ENCODE assay signal across 10 cellular contexts in the genomic region with DNA sequence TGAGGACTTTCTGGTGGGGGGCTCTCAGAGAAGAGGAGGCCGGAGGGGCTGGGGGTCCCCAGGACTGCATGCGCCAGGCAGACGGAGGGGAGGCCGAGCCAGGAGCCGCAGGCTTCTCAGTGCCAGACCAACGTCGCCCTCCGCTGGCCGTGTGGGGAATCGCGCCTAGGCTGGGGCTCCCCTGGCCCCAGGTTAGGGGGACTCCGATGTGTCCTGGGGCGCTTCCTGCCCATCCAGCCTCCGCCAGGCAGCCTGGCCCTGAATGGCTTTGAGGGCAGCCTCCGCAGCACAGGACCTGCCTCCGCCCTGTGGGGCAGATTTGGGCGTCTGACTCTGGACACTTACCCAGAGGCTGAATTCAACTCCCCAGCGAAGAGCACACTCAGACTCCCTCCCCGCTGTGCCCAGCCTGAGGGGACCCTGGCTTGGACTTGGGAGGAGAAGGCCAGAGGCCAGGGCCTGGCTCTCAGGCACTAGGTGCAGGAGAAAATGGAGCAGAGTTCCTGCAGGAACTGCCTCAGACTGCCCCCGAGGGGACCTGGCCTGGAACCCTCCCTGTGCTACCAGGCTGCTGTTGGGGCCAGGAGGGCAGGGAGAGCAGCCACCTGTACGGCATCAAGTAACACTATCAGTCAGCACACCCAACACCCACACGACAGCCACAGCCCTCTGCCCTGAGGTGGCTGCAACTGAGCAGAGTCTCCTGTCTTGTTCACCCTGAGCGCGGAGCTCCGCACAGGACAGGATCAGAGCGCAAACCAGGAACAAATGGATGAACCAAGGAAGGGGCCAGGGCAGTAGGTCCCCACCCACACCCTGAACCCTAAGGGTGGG. TPM values are rescaled to one million over a fixed set of nuclear protein-coding genes. Genes with fewer than 3 reads are reported as not detected.
DNase-seq lines count a peak whose midpoint lies in the region; ATAC-seq and TF ChIP-seq lines count a peak whose summit lies in the region.
"Had no signal": no experiment of that assay in that cellular context is flagged by ENCODE, and none has a peak within 500 bp of the region (broad histone marks: within the 10 kb centered on the region; RNA-seq: fewer than 3 reads in every experiment).

No MANE protein-coding gene starts in this region.

- no peak overlapping the region for H3K27ac ChIP-seq in H9 (ENCODE audit: insufficient read length, low read depth, low read length)
- no peak overlapping the region for H3K27ac ChIP-seq in naive thymus-derived CD4-positive, alpha-beta T cell (ENCODE audit: low read depth, low read length)
- H3K27ac ChIP-seq: GM23248, SJSA1 had no signal

- no peak overlapping the region for H3K23ac ChIP-seq in H9 (ENCODE audit: insufficient read length, low read depth, low read length)

- no peaks in the 10 kb centered on the region for H3K9me3 ChIP-seq in H9 (ENCODE audit: control insufficient read depth, low read depth, low read length)
- H3K9me3 ChIP-seq in naive thymus-derived CD4-positive, alpha-beta T cell (ENCODE audit: control insufficient read depth in 2 of 3, low read length in 3 of 3): no peaks in the 10 kb centered on the region
- H3K9me3 ChIP-seq: SJSA1 had no signal

- no peak overlapping the region for H3K9ac ChIP-seq in H9 (ENCODE audit: extremely low read depth, insufficient read length, low read length)
- H3K9ac ChIP-seq: GM23248 had no signal

- H3K36me3 ChIP-seq in naive thymus-derived CD4-positive, alpha-beta T cell (ENCODE audit: control insufficient read depth in 2 of 3, insufficient read depth in 3 of 3, low read length in 3 of 3): no peaks in the 10 kb centered on the region
- H3K36me3 ChIP-seq: SJSA1 had no signal

- intact Hi-C loops in naive thymus-derived CD4-positive, alpha-beta T cell (cut with micrococcal nuclease): no loop called here

- peaks cover 78% of the 10 kb centered on the region for H3K27me3 Mint-ChIP-seq in H9 (ENCODE audit: low read depth)
- H3K27me3 Mint-ChIP-seq in activated CD8-positive, alpha-beta T cell treated with anti-CD3 and anti-CD28 coated beads, Interleukin-2, amount 10 ng/mL, durations not matched to agents 7 days and 5 days (ENCODE audit: low read depth): peaks cover 7% of the 10 kb centered on the region
- peaks cover 0 to 32% (median 8%) of the 10 kb centered on the region in 5 donors for H3K27me3 Mint-ChIP-seq in naive thymus-derived CD4-positive, alpha-beta T cell

- H3T11ph ChIP-seq in H9 (ENCODE audit: low read length): no peak overlapping the region

- H3K4me1 Mint-ChIP-seq in H9: peaks cover 0 to 5% of the 10 kb centered on the region in 2 experiments; a peak in 2 of 4 replicates
- no peaks in the 10 kb centered on the region for H3K4me1 Mint-ChIP-seq in activated CD8-positive, alpha-beta T cell treated with anti-CD3 and anti-CD28 coated beads, Interleukin-2, amount 10 ng/mL, durations not matched to agents 7 days and 5 days (ENCODE audit: low read depth)
- no peaks in the 10 kb centered on the region for H3K4me1 Mint-ChIP-seq in naive thymus-derived CD4-positive, alpha-beta T cell

- no CpG with 5 or more reads among the region's 26 CpGs for WGBS in H9 (ENCODE audit: extremely low coverage, insufficient read length, low lambda C conversion rate)

- H4K20me1 ChIP-seq in H9 (ENCODE audit: control insufficient read depth, insufficient read depth, insufficient read length): no peaks in the 10 kb centered on the region

- TF ChIP-seq CTCF in H9 (conservative IDR thresholded peaks at IDR 0.05): peak; percentile 85

- DNase-seq in DMS53 (lab: John Stamatoyannopoulos, UW) (peak; percentile 85), H9 (peak; percentile 24), left lobe of liver (ENCODE audit: low spot score) (peak; percentile 43), LoVo (ENCODE audit: low spot score) (no peak)
- DNase-seq in activated CD8-positive, alpha-beta T cell treated with anti-CD3 and anti-CD28 coated beads, Interleukin-2, amount 10 ng/mL, durations not matched to agents 7 days and 5 days: peak; percentile 46
- no peak for DNase-seq in naive thymus-derived CD4-positive, alpha-beta T cell

- no peak overlapping the region for H2BK5ac ChIP-seq in H9 (ENCODE audit: insufficient read length, low read length)

- H2AK5ac ChIP-seq in H9 (ENCODE audit: insufficient read length, low read length): no peak overlapping the region

- no peaks in the 10 kb centered on the region for H3K79me1 ChIP-seq in H9 (ENCODE audit: insufficient read depth, low read depth, low read length, poor library complexity, severe bottlenecking)

- H3K9me3 Mint-ChIP-seq in H9: no peaks in the 10 kb centered on the region
- H3K9me3 Mint-ChIP-seq in activated CD8-positive, alpha-beta T cell treated with anti-CD3 and anti-CD28 coated beads, Interleukin-2, amount 10 ng/mL, durations not matched to agents 7 days and 5 days (ENCODE audit: insufficient read depth): no peaks in the 10 kb centered on the region
- no peaks in the 10 kb centered on the region for H3K9me3 Mint-ChIP-seq in naive thymus-derived CD4-positive, alpha-beta T cell

- no peak overlapping the region for H2AFZ ChIP-seq in H9 (ENCODE audit: low read length)
- H2AFZ ChIP-seq: GM23248 had no signal

- H3K27ac Mint-ChIP-seq in H9: no peak overlapping the region
- H3K27ac Mint-ChIP-seq in activated CD8-positive, alpha-beta T cell treated with anti-CD3 and anti-CD28 coated beads, Interleukin-2, amount 10 ng/mL, durations not matched to agents 7 days and 5 days: no peak overlapping the region
- H3K27ac Mint-ChIP-seq in naive thymus-derived CD4-positive, alpha-beta T cell: no peak overlapping the region

- H3K4ac ChIP-seq in H9 (ENCODE audit: low read depth, low read length): no peak overlapping the region

- CTCF ChIA-PET in activated CD8-positive, alpha-beta T cell treated with anti-CD3 and anti-CD28 coated beads, Interleukin-2, amount 10 ng/mL, durations not matched to agents 7 days and 5 days (lab: Charles Lee): no interaction called here
- CTCF ChIA-PET in naive thymus-derived CD4-positive, alpha-beta T cell (lab: Charles Lee): no interaction called here

- no peak overlapping the region for H3K56ac ChIP-seq in H9 (ENCODE audit: insufficient read length, low read depth, low read length)

- H3K4me3 Mint-ChIP-seq in H9: peak overlapping the region in 1 of 2 experiments; percentile 78; a peak in 3 of 5 replicates
- no peak overlapping the region for H3K4me3 Mint-ChIP-seq in activated CD8-positive, alpha-beta T cell treated with anti-CD3 and anti-CD28 coated beads, Interleukin-2, amount 10 ng/mL, durations not matched to agents 7 days and 5 days
- H3K4me3 Mint-ChIP-seq in naive thymus-derived CD4-positive, alpha-beta T cell: no peak overlapping the region

- no peak overlapping the region for H2BK15ac ChIP-seq in H9 (ENCODE audit: low read depth, low read length)

- no peak overlapping the region for H4K5ac ChIP-seq in H9 (ENCODE audit: insufficient read length, low read depth, low read length)

- no peaks in the 10 kb centered on the region; the same call in 1 of the 2 replicates for H3K4me1 ChIP-seq in H9 (ENCODE audit: insufficient read depth, low read length)
- no peaks in the 10 kb centered on the region for H3K4me1 ChIP-seq in naive thymus-derived CD4-positive, alpha-beta T cell (ENCODE audit: control insufficient read depth in 2 of 2, insufficient read depth in 2 of 2, low read length in 2 of 2)

- H2BK120ac ChIP-seq in H9 (ENCODE audit: low read depth, low read length, poor library complexity, severe bottlenecking): no peak overlapping the region

- H4K8ac ChIP-seq in H9 (replicated peaks; ENCODE audit: insufficient read length, low read depth, low read length): no peak overlapping the region

- no peak overlapping the region for H3K4me3 ChIP-seq in naive thymus-derived CD4-positive, alpha-beta T cell (ENCODE audit: low read length)
- H3K4me3 ChIP-seq: GM23248 had no signal

- H2BK12ac ChIP-seq in H9 (ENCODE audit: insufficient read length, low read depth, low read length): no peak overlapping the region

- peaks cover 11% of the 10 kb centered on the region; the same call in 1 of the 2 replicates for H3K27me3 ChIP-seq in H9 (ENCODE audit: insufficient read depth, low read length)
- H3K27me3 ChIP-seq in naive thymus-derived CD4-positive, alpha-beta T cell (ENCODE audit: control insufficient read depth in 2 of 2, insufficient read depth in 2 of 2, low read length in 2 of 2): no peaks in the 10 kb centered on the region
- H3K27me3 ChIP-seq: SJSA1 had no signal

- no peak overlapping the region for H4K91ac ChIP-seq in H9 (ENCODE audit: insufficient read length, low read depth, low read length)

- no peaks in the 10 kb centered on the region; a peak in 1 of 7 replicates for H3K36me3 Mint-ChIP-seq in H9 (ENCODE audit: insufficient read depth in 1 of 3, low read depth in 3 of 3)
- no peaks in the 10 kb centered on the region for H3K36me3 Mint-ChIP-seq in activated CD8-positive, alpha-beta T cell treated with anti-CD3 and anti-CD28 coated beads, Interleukin-2, amount 10 ng/mL, durations not matched to agents 7 days and 5 days (ENCODE audit: low read depth)
- no peaks in the 10 kb centered on the region for H3K36me3 Mint-ChIP-seq in naive thymus-derived CD4-positive, alpha-beta T cell

- no peak for ATAC-seq in activated CD8-positive, alpha-beta T cell treated with anti-CD3 and anti-CD28 coated beads, Interleukin-2, amount 10 ng/mL, durations not matched to agents 7 days and 5 days
- ATAC-seq in left lobe of liver (no peak), GM18907 (IDR thresholded peaks at IDR 0.05; ENCODE audit: unreplicated experiment) (no peak), HG02852 (IDR thresholded peaks at IDR 0.05; ENCODE audit: unreplicated experiment) (no peak)
- no peak for ATAC-seq in naive thymus-derived CD4-positive, alpha-beta T cell

- no peak overlapping the region for H3K18ac ChIP-seq in H9 (ENCODE audit: insufficient read length, low read depth, low read length)

- POLR2A ChIA-PET in activated CD8-positive, alpha-beta T cell treated with anti-CD3 and anti-CD28 coated beads, Interleukin-2, amount 10 ng/mL, durations not matched to agents 7 days and 5 days (lab: Charles Lee): no interaction called here
- POLR2A ChIA-PET in naive thymus-derived CD4-positive, alpha-beta T cell (lab: Charles Lee): no interaction called here

- no peak overlapping the region for H3K14ac ChIP-seq in H9 (ENCODE audit: insufficient read depth, low read length)

- H3K23me2 ChIP-seq in H9 (ENCODE audit: insufficient read length, low read depth, low read length, poor library complexity, severe bottlenecking): no peaks in the 10 kb centered on the region

- no peaks in the 10 kb centered on the region for H3K79me2 ChIP-seq in H9 (ENCODE audit: insufficient read depth, low read length)

- no peak overlapping the region for H2BK20ac ChIP-seq in H9 (ENCODE audit: low read depth, low read length, poor library complexity, severe bottlenecking)

- peak overlapping the region; percentile 39 for H3K4me2 ChIP-seq in H9 (ENCODE audit: insufficient read depth, insufficient read length, low read length)

RNA-seq across cellular contexts. Expression of a gene that starts 0.6 kb away (rescaled TPM):
- total RNA-seq in H9 (2021) (not detected in 2 replicates), left lobe of liver (0.28 TPM)
- total RNA-seq in activated CD8-positive, alpha-beta T cell treated with anti-CD3 and anti-CD28 coated beads, Interleukin-2, amount 10 ng/mL, durations not matched to agents 7 days and 5 days: not detected
- under 1 TPM in 1 of 5 experiments, not detected in 4; 0.19 TPM for total RNA-seq in naive thymus-derived CD4-positive, alpha-beta T cell
- polyA plus RNA-seq in naive thymus-derived CD4-positive, alpha-beta T cell: not detected
- total RNA-seq: GM23248, SJSA1 had no signal
- polyA plus RNA-seq: GM23248 had no signal

Comparison
In these comparisons a context has a peak if more than half of its experiments do, and no peak if none do; other contexts are left out.
1. DNase-seq: peak in DMS53 (single experiment), H9 (single experiment), activated CD8-positive, alpha-beta T cell treated with anti-CD3 and anti-CD28 coated beads, Interleukin-2, amount 10 ng/mL, durations not matched to agents 7 days and 5 days (single experiment) and left lobe of liver (single experiment); none in LoVo (single experiment) and naive thymus-derived CD4-positive, alpha-beta T cell (0 of 9).